ENCODE assay signal across 8 cellular contexts in genomic region chr11:43358670-43359431, GRCh38. TPM values are rescaled to one million over a fixed set of nuclear protein-coding genes. Genes with fewer than 3 reads are reported as not detected.
A peak's percentile ranks its signal among the peaks of the same experiment; 100 is the strongest.
DNase-seq lines count a peak whose midpoint lies in the region; ATAC-seq and TF ChIP-seq lines count a peak whose summit lies in the region.

Gene TTC17 (plus strand): TSS chr11:43358920. CDS start chr11:43358955, 35 bp downstream.

- DNase-seq in NCI-H1436 (lab: John Stamatoyannopoulos, UW), result peak; percentile 92
- DNase-seq in T-cell, result peak; percentile 83 to 95 (median 91)
- DNase-seq in heart left ventricle, result peak; percentile 95 to 98 (median 97)
- peak; percentile 92 for DNase-seq in pons (ENCODE audit: low spot score)
- DNase-seq in type B pancreatic cell (ENCODE audit: extremely low spot score, unreplicated experiment), result peak; percentile 94

- H3K27me3 ChIP-seq in heart left ventricle, result no peaks in the 10 kb centered on the region

- 0% methylated on average over 52 to 66 of the region's 66 CpGs for WGBS in adipose tissue, 3 donors
- WGBS in heart left ventricle, 4 donors, result 0 to 1% (median 0%) methylated on average over 22 to 66 of the region's 66 CpGs

- H3K4me1 ChIP-seq in heart left ventricle, result peaks cover 2 to 47% (median 20%) of the 10 kb centered on the region in 12 donors

- no peaks in the 10 kb centered on the region for H3K27me3 Mint-ChIP-seq in T-cell
- peaks cover 3% of the 10 kb centered on the region for H3K27me3 Mint-ChIP-seq in type B pancreatic cell

- peak within 1 kb of the TSS; percentile 99 for H3K4me3 ChIP-seq in GM12875 (ENCODE audit: low read depth, low read length)
- peak within 1 kb of the TSS; percentile 60 to 97 (median 88) for H3K4me3 ChIP-seq in heart left ventricle

- intact Hi-C loops in heart left ventricle (cut with DNase I), result loop anchor here in 1 of 10 donors (5.0 kb wide), 1 partner anchor 47 kb away; the partner anchor contains the start of gene API5

- peaks cover 51 to 53% (median 52%) of the 10 kb centered on the region in 3 donors for H3K4me1 Mint-ChIP-seq in T-cell
- peaks cover 36% of the 10 kb centered on the region for H3K4me1 Mint-ChIP-seq in type B pancreatic cell (ENCODE audit: unreplicated experiment)

- no peaks in the 10 kb centered on the region for H3K9me3 ChIP-seq in heart left ventricle

- H3K36me3 Mint-ChIP-seq in T-cell (peaks cover 5% of the 10 kb centered on the region), type B pancreatic cell (peaks cover 4% of the 10 kb centered on the region)

- ATAC-seq in HG02798 (IDR thresholded peaks at IDR 0.05; ENCODE audit: poor library complexity, unreplicated experiment) (peak; percentile 95), T-cell (replicated peaks in 1 of 4) (peak; percentile 97 to 98 (median 98)), heart left ventricle (peak; percentile 99)

- peaks cover 0 to 8% (median 0%) of the 10 kb centered on the region in 9 donors for H3K36me3 ChIP-seq in heart left ventricle

- CTCF ChIA-PET in T-cell (lab: Charles Lee), result interaction anchor here (0.6 to 3.9 kb wide), 6 partner anchors 13 to 487 kb away, joined by 3 to 29 read pairs (median 4); partner anchors contain the start of gene API5 (in 1 of the 2)

- peak within 1 kb of the TSS; percentile 95 to 98 (median 98) for H3K4me3 Mint-ChIP-seq in T-cell
- H3K4me3 Mint-ChIP-seq in type B pancreatic cell, result peak within 1 kb of the TSS; percentile 99

- H3K27ac Mint-ChIP-seq in T-cell (peak within 1 kb of the TSS; percentile 99), type B pancreatic cell (peak within 1 kb of the TSS; percentile 96)

- H3K9me3 Mint-ChIP-seq in T-cell (no peaks in the 10 kb centered on the region), type B pancreatic cell (no peaks in the 10 kb centered on the region)

- TF ChIP-seq CTCF in GM12875 (IDR thresholded peaks at IDR 0.05; ENCODE audit: borderline replicate concordance, insufficient read depth, low read depth, low read length) (no peak), heart left ventricle (IDR thresholded peaks at IDR 0.05) (peak in 1 of 12 donors; percentile 5), type B pancreatic cell (conservative IDR thresholded peaks at IDR 0.05) (no peak)

- no peak within 1 kb of the TSS for H3K27ac ChIP-seq in adipose tissue (ENCODE audit: low read depth, low read length)
- H3K27ac ChIP-seq in heart left ventricle, result peak within 1 kb of the TSS; percentile 82 to 95 (median 90)

- POLR2A ChIA-PET in T-cell (lab: Charles Lee), result interaction anchor here (0.5 to 1.7 kb wide), 6 partner anchors 17 to 321 kb away, joined by 3 to 16 read pairs (median 4); partner anchors contain the start of genes API5 (in 1 of the 2) and HSD17B12 (in 1 of the 2)

- peak in 1 of 2 donors; percentile 79 for TF ChIP-seq POLR2A in heart left ventricle (IDR thresholded peaks at IDR 0.05)

RNA-seq across cellular contexts. Expression of gene TTC17, which starts in this region (rescaled TPM):
- total RNA-seq in T-cell (100 to 1,000 TPM in 2 of 5 donors, 10 to 100 TPM in 3; 72.4 to 123 (median 94.8) TPM), heart left ventricle (10 to 100 TPM; 20.9 to 43.9 (median 31.8) TPM), type B pancreatic cell (ENCODE audit: low replicate concordance) (67.0 and 94.9 TPM in 2 replicates)
- polyA plus RNA-seq in adipose tissue (10 to 100 TPM; 24.0 to 36.9 (median 32.0) TPM), heart left ventricle (10 to 100 TPM; 22.6 to 26.9 TPM)
